Comparison of ENCODE assay signal across 22 cellular contexts in genomic region chr1:213252026-213252425, GRCh38.
"Had no signal": no experiment of that assay in that cellular context is flagged by ENCODE, and none has a peak within 500 bp of the region (broad histone marks: within the 10 kb centered on the region; RNA-seq: fewer than 3 reads in every experiment).

No MANE protein-coding gene starts in this region.

- H3K4me3 ChIP-seq: esophagus squamous epithelium, heart right ventricle, left lung, mucosa of descending colon, neural progenitor cell, smooth muscle cell, stomach, thyroid gland had no signal

- DNase-seq: cortex of kidney; effector memory CD8-positive, alpha-beta T cell; erythroblast; esophagus squamous epithelium; foreskin melanocyte; glutamatergic neuron; heart right ventricle; hippocampal formation; left cardiac atrium; left lung; mesenchymal stem cell; mucosa of descending colon; naive B cell; stimulated activated CD4-positive, alpha-beta T cell treated with anti-CD3 and anti-CD28 coated beads, Interleukin-12 subunit alpha, Interleukin-12 subunit beta, amount 100 ng/mL, for 4 hours; stimulated activated CD4-positive, alpha-beta T cell treated with anti-CD3 and anti-CD28 coated beads, Interleukin-1b, Interleukin-23, amount 100 ng/mL, for 48 hours; stimulated activated CD4-positive, alpha-beta T cell treated with anti-CD3 and anti-CD28 coated beads, Interleukin-4, amount 100 ng/mL, for 1 hour; stimulated activated naive CD4-positive, alpha-beta T cell treated with Interleukin-2 at 50 U/mL for 16 hours; stomach; thyroid gland; trophoblast cell had no signal
